2 cellular contexts compared by ENCODE assay signal in the genomic region with DNA sequence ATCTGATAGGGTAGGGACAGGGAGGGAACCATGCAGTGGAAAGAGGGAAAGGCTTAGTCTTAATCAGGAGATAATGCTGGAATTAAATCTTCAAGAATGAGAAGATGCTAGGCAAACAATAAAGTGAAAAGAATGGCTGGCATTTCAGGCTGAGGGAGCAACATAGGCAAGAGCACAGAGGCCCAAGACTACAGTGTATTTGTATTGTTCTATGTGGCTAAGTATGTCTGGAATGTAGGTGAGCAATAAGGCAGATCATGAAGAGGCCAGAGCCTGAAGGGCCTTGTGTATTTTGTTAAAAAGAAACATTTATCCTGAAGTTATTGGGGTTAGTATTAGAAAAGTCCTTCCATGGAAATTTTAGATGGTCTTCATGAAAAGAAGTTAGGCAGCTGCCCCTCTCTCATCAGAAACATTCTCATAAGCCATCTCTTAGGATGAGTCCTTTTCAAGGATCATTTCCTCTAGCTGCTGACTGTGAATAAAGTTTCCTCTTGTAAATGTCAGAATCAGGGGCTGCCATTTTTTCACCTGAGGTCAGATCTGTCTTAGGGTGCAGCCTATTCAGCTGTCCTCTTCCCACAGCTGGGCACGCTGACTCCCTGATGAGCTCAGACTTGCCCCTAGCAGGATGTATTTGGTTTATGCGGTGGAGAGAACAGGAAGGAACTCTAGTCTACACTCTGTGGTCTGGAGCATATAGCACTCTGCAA.
TF ChIP-seq lines count a peak whose summit lies in the region.

No MANE protein-coding gene starts in this region.

TF ChIP-seq in A549, 52 proteins besides CTCF, POLR2A, EP300 and RAD21 (continued from another document):
- TF ChIP-seq CEBPB (IDR thresholded peaks at IDR 0.05) (no peak), BCL3 (IDR thresholded peaks at IDR 0.05) (no peak), CHD2 (IDR thresholded peaks at IDR 0.05; ENCODE audit: low read length, partially characterized antibody) (no peak), EHMT2 (IDR thresholded peaks at IDR 0.05; ENCODE audit: low read depth) (no peak), HOXB5 (CRISPR knock-in tag; IDR thresholded peaks at IDR 0.05) (no peak), CBX8 (IDR thresholded peaks at IDR 0.05) (no peak), HDAC2 (IDR thresholded peaks at IDR 0.05) (no peak), HOXB13 (CRISPR knock-in tag; IDR thresholded peaks at IDR 0.05; ENCODE audit: low read depth) (no peak), HOXA7 (CRISPR knock-in tag; IDR thresholded peaks at IDR 0.05) (no peak), NPAS2 (CRISPR knock-in tag; IDR thresholded peaks at IDR 0.05; ENCODE audit: borderline replicate concordance) (no peak)
- TF ChIP-seq, protein P1, sequence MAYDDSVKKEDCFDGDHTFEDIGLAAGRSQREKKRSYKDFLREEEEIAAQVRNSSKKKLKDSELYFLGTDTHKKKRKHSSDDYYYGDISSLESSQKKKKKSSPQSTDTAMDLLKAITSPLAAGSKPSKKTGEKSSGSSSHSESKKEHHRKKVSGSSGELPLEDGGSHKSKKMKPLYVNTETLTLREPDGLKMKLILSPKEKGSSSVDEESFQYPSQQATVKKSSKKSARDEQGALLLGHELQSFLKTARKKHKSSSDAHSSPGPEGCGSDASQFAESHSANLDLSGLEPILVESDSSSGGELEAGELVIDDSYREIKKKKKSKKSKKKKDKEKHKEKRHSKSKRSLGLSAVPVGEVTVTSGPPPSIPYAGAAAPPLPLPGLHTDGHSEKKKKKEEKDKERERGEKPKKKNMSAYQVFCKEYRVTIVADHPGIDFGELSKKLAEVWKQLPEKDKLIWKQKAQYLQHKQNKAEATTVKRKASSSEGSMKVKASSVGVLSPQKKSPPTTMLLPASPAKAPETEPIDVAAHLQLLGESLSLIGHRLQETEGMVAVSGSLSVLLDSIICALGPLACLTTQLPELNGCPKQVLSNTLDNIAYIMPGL (CRISPR knock-in tag; IDR thresholded peaks at IDR 0.05; ENCODE audit: borderline replicate concordance), result no peak

TF ChIP-seq in HepG2, 621 proteins besides CTCF, POLR2A, EP300 and RAD21:
- TF ChIP-seq ZNF280B (CRISPR knock-in tag; IDR thresholded peaks at IDR 0.05; ENCODE audit: borderline replicate concordance), result no peak
- TF ChIP-seq TEAD3 (CRISPR knock-in tag; optimal IDR thresholded peaks at IDR 0.05; ENCODE audit: borderline replicate concordance), result peak; percentile 80
- TF ChIP-seq SOX5 (CRISPR knock-in tag; IDR thresholded peaks at IDR 0.05; ENCODE audit: borderline replicate concordance), result peak; percentile 41; the same call in 1 of the 2 replicates
- TF ChIP-seq, protein P2, sequence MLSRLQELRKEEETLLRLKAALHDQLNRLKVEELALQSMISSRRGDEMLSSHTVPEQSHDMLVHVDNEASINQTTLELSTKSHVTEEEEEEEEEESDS (CRISPR knock-in tag; IDR thresholded peaks at IDR 0.05; ENCODE audit: borderline replicate concordance), result no peak
- no peak for TF ChIP-seq HDAC6 (IDR thresholded peaks at IDR 0.05; ENCODE audit: low read depth, low read length)
- no peak for TF ChIP-seq SOX13 (IDR thresholded peaks at IDR 0.05)
- peak in 1 of 2 experiments; percentile 68; a peak in 2 of 4 replicates for TF ChIP-seq SOX13 (CRISPR knock-in tag; conservative IDR thresholded peaks at IDR 0.05 in 1 of 2, IDR thresholded peaks at IDR 0.05 in 1 of 2)
